Comparison of ENCODE assay signal across 2 cellular contexts in the genomic region with DNA sequence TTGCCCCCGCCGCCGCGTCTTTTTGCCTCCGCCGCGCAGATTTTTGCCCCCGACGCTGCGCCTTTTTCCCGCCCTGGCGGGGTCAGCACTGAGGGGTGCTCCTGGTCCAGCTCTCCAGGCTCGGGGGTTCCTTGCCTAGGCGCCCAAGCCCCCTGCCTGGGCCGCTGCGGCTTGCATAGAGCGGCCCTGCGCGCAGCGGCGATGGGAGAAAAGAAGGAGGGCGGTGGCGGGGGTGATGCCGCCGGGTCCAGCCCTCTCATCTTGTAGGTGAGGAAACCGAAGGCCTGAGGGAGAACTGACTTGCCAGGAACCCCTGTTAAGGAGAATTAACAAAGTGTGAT.
TF ChIP-seq lines count a peak whose summit lies in the region.

No MANE protein-coding gene starts in this region.

TF ChIP-seq in K562, 482 proteins besides CTCF, POLR2A, EP300 and RAD21:
- no peak for TF ChIP-seq TAF1 (IDR thresholded peaks at IDR 0.05; ENCODE audit: control insufficient read depth, extremely low read depth, insufficient read depth, low read length, severe bottlenecking)
- no peak for TF ChIP-seq LARP7 (IDR thresholded peaks at IDR 0.05)
- no peak for TF ChIP-seq CREB1 (IDR thresholded peaks at IDR 0.05)
- TF ChIP-seq CREB1 (CRISPR knock-in tag; IDR thresholded peaks at IDR 0.05), result no peak
- no peak for TF ChIP-seq CHAMP1 (IDR thresholded peaks at IDR 0.05)
- no peak for TF ChIP-seq NR0B1 (IDR thresholded peaks at IDR 0.05; ENCODE audit: partially characterized antibody)
- no peak for TF ChIP-seq ZNF551 (CRISPR knock-in tag; IDR thresholded peaks at IDR 0.05)
- TF ChIP-seq BRD4 (IDR thresholded peaks at IDR 0.05), result no peak

TF ChIP-seq in HepG2, 621 proteins besides CTCF, POLR2A, EP300 and RAD21:
- TF ChIP-seq, protein P1, sequence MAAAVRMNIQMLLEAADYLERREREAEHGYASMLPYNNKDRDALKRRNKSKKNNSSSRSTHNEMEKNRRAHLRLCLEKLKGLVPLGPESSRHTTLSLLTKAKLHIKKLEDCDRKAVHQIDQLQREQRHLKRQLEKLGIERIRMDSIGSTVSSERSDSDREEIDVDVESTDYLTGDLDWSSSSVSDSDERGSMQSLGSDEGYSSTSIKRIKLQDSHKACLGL (CRISPR knock-in tag; IDR thresholded peaks at IDR 0.05), result no peak
- TF ChIP-seq KAT7 (CRISPR knock-in tag; IDR thresholded peaks at IDR 0.05; ENCODE audit: borderline replicate concordance) (no peak), ZNF432 (CRISPR knock-in tag; IDR thresholded peaks at IDR 0.05; ENCODE audit: borderline replicate concordance) (no peak)
